In genomic region chr12:108510836-108511235, GRCh38 we compare ENCODE assay signal across 2 cellular contexts.
TF ChIP-seq lines count a peak whose summit lies in the region.

No MANE protein-coding gene starts in this region.

TF ChIP-seq in GM12891, 5 proteins besides CTCF, POLR2A, EP300 and RAD21:
- TF ChIP-seq TAF1 (IDR thresholded peaks at IDR 0.05; ENCODE audit: low read depth, low read length) (no peak), SPI1 (IDR thresholded peaks at IDR 0.05; ENCODE audit: low read depth, low read length) (peak; percentile 71)

TF ChIP-seq in GM12878, 131 proteins besides CTCF, POLR2A, EP300 and RAD21:
- peak; percentile 62; the same call in 1 of the 2 replicates for TF ChIP-seq SPI1 (IDR thresholded peaks at IDR 0.05; ENCODE audit: borderline replicate concordance, insufficient read depth, low read depth, low read length)
- TF ChIP-seq ZBTB11 (CRISPR knock-in tag; IDR thresholded peaks at IDR 0.05), result no peak
TF ChIP-seq in GM12878: peak in this region for 1.
